Comparison of ENCODE assay signal across 11 cellular contexts in genomic region chr1:36352910-36353878, GRCh38. TPM values are rescaled to one million over a fixed set of nuclear protein-coding genes. Genes with fewer than 3 reads are reported as not detected.
DNase-seq lines count a peak whose midpoint lies in the region; FAIRE-seq and TF ChIP-seq lines count a peak whose summit lies in the region.
"Had no signal": no experiment of that assay in that cellular context is flagged by ENCODE, and none has a peak within 500 bp of the region (broad histone marks: within the 10 kb centered on the region; RNA-seq: fewer than 3 reads in every experiment).

No MANE protein-coding gene starts in this region.

- H4K91ac ChIP-seq in trophoblast cell (ENCODE audit: low read depth, low read length), result peak overlapping the region; percentile 45

- no CpG with 5 or more reads among the region's 15 CpGs for WGBS in trophoblast cell (ENCODE audit: extremely low coverage, insufficient coverage, insufficient read length)

- no peak overlapping the region for H3K23ac ChIP-seq in trophoblast cell (ENCODE audit: low read length)

- FAIRE-seq in frontal cortex (lab: Jason Lieb, UNC), result no peak

- H3K4ac ChIP-seq in trophoblast cell (ENCODE audit: low read depth, low read length), result no peak overlapping the region

- H2BK5ac ChIP-seq in trophoblast cell (ENCODE audit: low read depth, low read length, poor library complexity), result no peak overlapping the region

- H4K8ac ChIP-seq in trophoblast cell (ENCODE audit: low read depth, low read length), result peak overlapping the region; percentile 25

- H2AK5ac ChIP-seq in trophoblast cell (ENCODE audit: low read length), result peak overlapping the region; percentile 11

- peaks cover 3% of the 10 kb centered on the region for H3K9me3 ChIP-seq in trophoblast cell (ENCODE audit: insufficient read depth, low read depth, low read length)

- H3K4me2 ChIP-seq in trophoblast cell (ENCODE audit: low read length), result no peak overlapping the region

- peak; percentile 78 for DNase-seq in GM03348 (ENCODE audit: low spot score)
- peak; percentile 95 for DNase-seq in RPMI7951 (ENCODE audit: low read depth)
- DNase-seq in epithelial cell of esophagus (ENCODE audit: low read depth), result peak; percentile 54
- peak; percentile 11 to 29 for DNase-seq in trophoblast cell
- DNase-seq in ureter (ENCODE audit: low spot score), result no peak
- DNase-seq in GM13976 (ENCODE audit: low spot score), result no peak
- no peak for DNase-seq in SHP77 treated with DMSO at 0.1 percent for 48 hours (lab: John Stamatoyannopoulos, UW)
- DNase-seq in frontal cortex (ENCODE audit: low spot score in 2 of 2), result no peak
- DNase-seq: DND-41, MM.1S, NCI-H510A treated with DMSO at 0.1 percent for 48 hours had no signal

- peaks cover 50 to 67% of the 10 kb centered on the region in 2 experiments for H3K36me3 ChIP-seq in trophoblast cell (ENCODE audit: control insufficient read depth in 1 of 2, insufficient read depth in 2 of 2, low read length in 2 of 2)

- no peak for TF ChIP-seq CTCF in epithelial cell of esophagus (IDR thresholded peaks at IDR 0.05; ENCODE audit: insufficient read depth, low read depth, low read length, missing control alignments)
- TF ChIP-seq CTCF in GM13976 (IDR thresholded peaks at IDR 0.05; ENCODE audit: borderline replicate concordance, control extremely low read depth, extremely low read depth, insufficient read depth, missing control alignments), result no peak

- peak overlapping the region; percentile 1 for H3K27ac ChIP-seq in trophoblast cell (ENCODE audit: low read depth, low read length)

- H3K14ac ChIP-seq in trophoblast cell (ENCODE audit: low read length), result peak overlapping the region; percentile 34

- no peak overlapping the region for H3K18ac ChIP-seq in trophoblast cell (ENCODE audit: low read length)

- H2BK120ac ChIP-seq in trophoblast cell (ENCODE audit: insufficient read depth, low read length, poor library complexity), result peak overlapping the region; percentile 15

- peak overlapping the region; percentile 6 for H4K12ac ChIP-seq in trophoblast cell (ENCODE audit: low read depth, low read length)

- H3K79me1 ChIP-seq in trophoblast cell (ENCODE audit: low read length), result peaks cover 20% of the 10 kb centered on the region

- in situ Hi-C loops in GM13976 (cut with MboI; ENCODE audit: low sequenced_read_pairs, unreplicated experiment), result no loop called here

- H3K9ac ChIP-seq in trophoblast cell (ENCODE audit: low read length), result no peak overlapping the region

- H3K4me3 ChIP-seq in epithelial cell of esophagus (ENCODE audit: low read length), result no peak overlapping the region
- H3K4me3 ChIP-seq in trophoblast cell (ENCODE audit: low read depth, low read length), result no peak overlapping the region

- no peaks in the 10 kb centered on the region for H3K27me3 ChIP-seq in trophoblast cell (ENCODE audit: insufficient read depth, low read length)

- peaks cover 37 to 39% of the 10 kb centered on the region in 2 experiments for H3K4me1 ChIP-seq in trophoblast cell (ENCODE audit: control insufficient read depth in 1 of 2, insufficient read depth in 2 of 2, low read length in 2 of 2)

- no peaks in the 10 kb centered on the region for H3K79me2 ChIP-seq in trophoblast cell (ENCODE audit: control insufficient read depth, insufficient read depth, low read length, poor library complexity)

- peak overlapping the region; percentile 42 for H2BK12ac ChIP-seq in trophoblast cell (ENCODE audit: low read length)

- no peak overlapping the region for H2AFZ ChIP-seq in trophoblast cell (ENCODE audit: insufficient read depth, low read length, poor library complexity)

RNA-seq across cellular contexts. Expression of gene EVA1B, which starts 29.7 kb away (rescaled TPM):
- 78.7 and 112 TPM in 2 replicates for total RNA-seq in RPMI7951 (2014; rRNA removed; shearing (Covaris generic))
- polyA plus RNA-seq in trophoblast cell (2013), result 35.3 and 37.7 TPM in 2 replicates
- 12.4 TPM for total RNA-seq in ureter
- 3.7 TPM for total RNA-seq in frontal cortex

RNA-seq across cellular contexts. Expression of gene STK40, which starts 32.5 kb away (rescaled TPM):
- 16.7 and 18.2 TPM in 2 replicates for total RNA-seq in RPMI7951 (2014; rRNA removed; shearing (Covaris generic))
- polyA plus RNA-seq in trophoblast cell (2013), result 88.4 and 90.2 TPM in 2 replicates
- total RNA-seq in ureter (34.2 TPM), frontal cortex (10.6 TPM)

RNA-seq across cellular contexts. Expression of gene LSM10, which starts 44.5 kb away (rescaled TPM):
- 6.6 and 7.8 TPM in 2 replicates for total RNA-seq in RPMI7951 (2014; rRNA removed; shearing (Covaris generic))
- 27.8 and 28.2 TPM in 2 replicates for polyA plus RNA-seq in trophoblast cell (2013)
- total RNA-seq in ureter, result 28.9 TPM
- 3.3 TPM for total RNA-seq in frontal cortex

RNA-seq across cellular contexts. Expression of gene SH3D21, which starts 47.0 kb away (rescaled TPM):
- 4.3 and 7.2 TPM in 2 replicates for total RNA-seq in RPMI7951 (2014; rRNA removed; shearing (Covaris generic))
- polyA plus RNA-seq in trophoblast cell (2013), result 14.7 and 15.0 TPM in 2 replicates
- total RNA-seq in ureter (9.5 TPM), frontal cortex (0.82 TPM)

Comparison
In these comparisons a context has a peak if more than half of its experiments do, and no peak if none do; other contexts are left out.
1. DNase-seq: peak in GM03348 (single experiment), RPMI7951 (single experiment), epithelial cell of esophagus (single experiment) and trophoblast cell (2 of 2); none in ureter (single experiment), GM13976 (single experiment), SHP77 treated with DMSO at 0.1 percent for 48 hours (single experiment) and frontal cortex (0 of 2).